11 cellular contexts compared by ENCODE assay signal in genomic region chr1:166843769-166844596, GRCh38. TPM values are rescaled to one million over a fixed set of nuclear protein-coding genes. Genes with fewer than 3 reads are reported as not detected.
A peak's percentile ranks its signal among the peaks of the same experiment; 100 is the strongest.
DNase-seq lines count a peak whose midpoint lies in the region; ATAC-seq, FAIRE-seq and TF ChIP-seq lines count a peak whose summit lies in the region.
"Had no signal": no experiment of that assay in that cellular context is flagged by ENCODE, and none has a peak within 500 bp of the region (broad histone marks: within the 10 kb centered on the region; RNA-seq: fewer than 3 reads in every experiment).

No MANE protein-coding gene starts in this region.

- H3K4me1 ChIP-seq in endocrine pancreas (ENCODE audit: control insufficient read depth, insufficient read depth, low read length): peaks cover 12% of the 10 kb centered on the region
- peaks cover 26 to 70% of the 10 kb centered on the region in 2 donors for H3K4me1 ChIP-seq in muscle layer of duodenum (ENCODE audit: control insufficient read depth in 1 of 2, insufficient read depth in 2 of 2, low read length in 2 of 2)
- H3K4me1 ChIP-seq in tibial nerve: peaks cover 0 to 62% (median 38%) of the 10 kb centered on the region in 4 donors

- H3K27me3 Mint-ChIP-seq in activated naive CD4-positive, alpha-beta T cell treated with anti-CD3 and anti-CD28 coated beads, Interleukin-2, amount 10 ng/mL, durations not matched to agents 7 days and 5 days: no peaks in the 10 kb centered on the region

- no peak for DNase-seq in activated naive CD4-positive, alpha-beta T cell treated with anti-CD3 and anti-CD28 coated beads, Interleukin-2, amount 50 U/mL, for 72 hours (ENCODE audit: low spot score in 2 of 2)
- no peak for DNase-seq in activated naive CD4-positive, alpha-beta T cell treated with anti-CD3 and anti-CD28 coated beads, Interleukin-2, amount 10 ng/mL, durations not matched to agents 7 days and 5 days
- DNase-seq in tibial nerve (ENCODE audit: low spot score in 2 of 2): no peak
- no peak for DNase-seq in GM13976 (ENCODE audit: low spot score)
- no peak for DNase-seq in frontal cortex (ENCODE audit: low spot score in 2 of 2)
- no peak for DNase-seq in activated gamma-delta T cell treated with Interleukin-2 at 50 U/mL for 16 hours
- DNase-seq: NCI-H1105 had no signal

- peaks cover 3% of the 10 kb centered on the region for H3K36me3 ChIP-seq in endocrine pancreas (ENCODE audit: control insufficient read depth, insufficient read depth, low read length)
- peaks cover 55 to 72% of the 10 kb centered on the region in 2 donors for H3K36me3 ChIP-seq in muscle layer of duodenum (ENCODE audit: control insufficient read depth in 1 of 2, insufficient read depth in 2 of 2, low read length in 2 of 2)
- H3K36me3 ChIP-seq in tibial nerve: peaks cover 0 to 81% (median 5%) of the 10 kb centered on the region in 3 donors

- ATAC-seq in activated naive CD4-positive, alpha-beta T cell treated with anti-CD3 and anti-CD28 coated beads, Interleukin-2, amount 50 U/mL, for 72 hours: no peak
- ATAC-seq: WTC11 had no signal

- peak overlapping the region; percentile 73 to 93 for H3K27ac Mint-ChIP-seq in activated naive CD4-positive, alpha-beta T cell treated with anti-CD3 and anti-CD28 coated beads, Interleukin-2, amount 50 U/mL, for 72 hours
- no peak overlapping the region for H3K27ac Mint-ChIP-seq in activated naive CD4-positive, alpha-beta T cell treated with anti-CD3 and anti-CD28 coated beads, Interleukin-2, amount 10 ng/mL, durations not matched to agents 7 days and 5 days

- H3K4me1 Mint-ChIP-seq in activated naive CD4-positive, alpha-beta T cell treated with anti-CD3 and anti-CD28 coated beads, Interleukin-2, amount 10 ng/mL, durations not matched to agents 7 days and 5 days: peaks cover 41% of the 10 kb centered on the region

- H3K27me3 ChIP-seq in endocrine pancreas (ENCODE audit: control insufficient read depth, insufficient read depth, low read length) (no peaks in the 10 kb centered on the region), muscle layer of duodenum (ENCODE audit: low read depth, low read length) (no peaks in the 10 kb centered on the region), tibial nerve (no peaks in the 10 kb centered on the region)

- H3K27ac ChIP-seq in muscle layer of duodenum (ENCODE audit: low read length) (peak overlapping the region; percentile 41), tibial nerve (peak overlapping the region in 3 of 4 donors; percentile 57 to 71 (median 62))

- H3K36me3 Mint-ChIP-seq in activated naive CD4-positive, alpha-beta T cell treated with anti-CD3 and anti-CD28 coated beads, Interleukin-2, amount 50 U/mL, for 72 hours: peaks cover 45 to 53% of the 10 kb centered on the region in 2 donors
- H3K36me3 Mint-ChIP-seq in activated naive CD4-positive, alpha-beta T cell treated with anti-CD3 and anti-CD28 coated beads, Interleukin-2, amount 10 ng/mL, durations not matched to agents 7 days and 5 days: peaks cover 65% of the 10 kb centered on the region

- no peak for TF ChIP-seq CTCF in tibial nerve (IDR thresholded peaks at IDR 0.05)
- no peak for TF ChIP-seq CTCF in GM13976 (IDR thresholded peaks at IDR 0.05; ENCODE audit: borderline replicate concordance, control extremely low read depth, extremely low read depth, insufficient read depth, missing control alignments)

- WGBS in tibial nerve, 2 donors: 23 to 43% methylated on average over 7 of the region's 7 CpGs

- no peak overlapping the region for H3K4me3 Mint-ChIP-seq in activated naive CD4-positive, alpha-beta T cell treated with anti-CD3 and anti-CD28 coated beads, Interleukin-2, amount 10 ng/mL, durations not matched to agents 7 days and 5 days
- H3K4me3 Mint-ChIP-seq: WTC11 had no signal

- no peak for TF ChIP-seq EP300 in tibial nerve (IDR thresholded peaks at IDR 0.05)

- in situ Hi-C loops in GM13976 (cut with MboI; ENCODE audit: low sequenced_read_pairs, unreplicated experiment): no loop called here

- H3K9me3 ChIP-seq in endocrine pancreas (ENCODE audit: control insufficient read depth, low read length) (no peaks in the 10 kb centered on the region), muscle layer of duodenum (ENCODE audit: control insufficient read depth in 1 of 2, low read length in 2 of 2) (no peaks in the 10 kb centered on the region), tibial nerve (no peaks in the 10 kb centered on the region)

- FAIRE-seq in frontal cortex (lab: Jason Lieb, UNC): no peak
- FAIRE-seq: bronchial epithelial cell had no signal

- TF ChIP-seq POLR2A in tibial nerve (IDR thresholded peaks at IDR 0.05): no peak

- H3K9ac ChIP-seq in endocrine pancreas (ENCODE audit: control insufficient read depth, insufficient read depth, low read length): peak overlapping the region; percentile 35

- H3K9me3 Mint-ChIP-seq in activated naive CD4-positive, alpha-beta T cell treated with anti-CD3 and anti-CD28 coated beads, Interleukin-2, amount 50 U/mL, for 72 hours: no peaks in the 10 kb centered on the region
- H3K9me3 Mint-ChIP-seq in activated naive CD4-positive, alpha-beta T cell treated with anti-CD3 and anti-CD28 coated beads, Interleukin-2, amount 10 ng/mL, durations not matched to agents 7 days and 5 days: no peaks in the 10 kb centered on the region
- H3K9me3 Mint-ChIP-seq: WTC11 had no signal

- CTCF ChIA-PET in activated naive CD4-positive, alpha-beta T cell treated with anti-CD3 and anti-CD28 coated beads, Interleukin-2, amount 10 ng/mL, durations not matched to agents 7 days and 5 days (lab: Charles Lee): no interaction called here

- H3K4me3 ChIP-seq in endocrine pancreas (ENCODE audit: control insufficient read depth, insufficient read depth, low read length): no peak overlapping the region
- H3K4me3 ChIP-seq in muscle layer of duodenum (ENCODE audit: low read depth in 1 of 2, low read length in 2 of 2): no peak overlapping the region
- H3K4me3 ChIP-seq in tibial nerve: no peak overlapping the region

RNA-seq across cellular contexts. Expression of gene POGK, which starts 4.7 kb away (rescaled TPM):
- 10 to 100 TPM; 32.3 to 43.0 TPM for total RNA-seq in activated naive CD4-positive, alpha-beta T cell treated with anti-CD3 and anti-CD28 coated beads, Interleukin-2, amount 50 U/mL, for 72 hours
- total RNA-seq in tibial nerve (10 to 100 TPM; 27.8 to 37.7 (median 32.8) TPM), frontal cortex (62.4 TPM)

RNA-seq across cellular contexts. Expression of gene TADA1, which starts 32.1 kb away (rescaled TPM):
- total RNA-seq in activated naive CD4-positive, alpha-beta T cell treated with anti-CD3 and anti-CD28 coated beads, Interleukin-2, amount 50 U/mL, for 72 hours: 10 to 100 TPM; 13.6 to 23.6 TPM
- total RNA-seq in tibial nerve (10 to 100 TPM; 10.4 to 16.6 (median 13.1) TPM), frontal cortex (66.9 TPM)
